ENCODE assay signal across 11 cellular contexts in genomic region chr2:127174977-127175376, GRCh38. TPM values are rescaled to one million over a fixed set of nuclear protein-coding genes. Genes with fewer than 3 reads are reported as not detected.
DNase-seq lines count a peak whose midpoint lies in the region; ATAC-seq and TF ChIP-seq lines count a peak whose summit lies in the region.
"Had no signal": no experiment of that assay in that cellular context is flagged by ENCODE, and none has a peak within 500 bp of the region (broad histone marks: within the 10 kb centered on the region; RNA-seq: fewer than 3 reads in every experiment).

No MANE protein-coding gene starts in this region.

- H3K4me1 ChIP-seq in breast epithelium: no peaks in the 10 kb centered on the region
- H3K4me1 ChIP-seq in testis: peaks cover 22% of the 10 kb centered on the region
- H3K4me1 ChIP-seq in upper lobe of right lung: peaks cover 4% of the 10 kb centered on the region

- no peak for ATAC-seq in stimulated activated naive CD8-positive, alpha-beta T cell treated with anti-CD3 and anti-CD28 coated beads, Interleukin-15, Interleukin-2, amounts not matched to agents 100 U/mL and 50 U/mL, for 24 hours
- ATAC-seq in upper lobe of right lung: no peak

- no peaks in the 10 kb centered on the region for H3K36me3 ChIP-seq in breast epithelium
- no peaks in the 10 kb centered on the region for H3K36me3 ChIP-seq in testis (ENCODE audit: low read depth, missing control alignments)
- H3K36me3 ChIP-seq in upper lobe of right lung: no peaks in the 10 kb centered on the region

- intact Hi-C loops in breast epithelium (cut with DNase I; ENCODE audit: low total_unique reads) (no loop called here), testis (cut with DNase I; ENCODE audit: low total_unique reads) (loop anchor here (10.0 kb wide), 1 partner anchor 90 kb away; no protein-coding TSS in a partner anchor), upper lobe of right lung (cut with DNase I) (no loop called here)

- 31 to 34% methylated on average over 8 of the region's 8 CpGs for WGBS in testis, 2 donors

- H3K4me3 ChIP-seq in breast epithelium (no peak overlapping the region), testis (no peak overlapping the region), upper lobe of right lung (no peak overlapping the region)

- TF ChIP-seq CTCF in breast epithelium (IDR thresholded peaks at IDR 0.05): no peak
- no peak for TF ChIP-seq CTCF in testis (IDR thresholded peaks at IDR 0.05)
- TF ChIP-seq CTCF in upper lobe of right lung (IDR thresholded peaks at IDR 0.05): no peak

- H3K27me3 ChIP-seq in breast epithelium (no peaks in the 10 kb centered on the region), testis (no peaks in the 10 kb centered on the region), upper lobe of right lung (no peaks in the 10 kb centered on the region)

- TF ChIP-seq POLR2A in breast epithelium (IDR thresholded peaks at IDR 0.05) (no peak), testis (IDR thresholded peaks at IDR 0.05) (no peak)

- peak; percentile 33 for DNase-seq in DMS53 (lab: John Stamatoyannopoulos, UW)
- no peak for DNase-seq in DMS53 treated with DMSO at 0.1 percent for 48 hours (lab: John Stamatoyannopoulos, UW; ENCODE audit: unreplicated experiment)
- DNase-seq in breast epithelium (ENCODE audit: low spot score in 2 of 2): no peak
- DNase-seq in left kidney (ENCODE audit: low read depth, low spot score): peak; percentile 95
- DNase-seq in testis: peak; percentile 61
- DNase-seq in stimulated activated naive CD8-positive, alpha-beta T cell treated with anti-CD3 and anti-CD28 coated beads, Interleukin-15, Interleukin-2, amounts not matched to agents 100 U/mL and 50 U/mL, for 24 hours: no peak
- DNase-seq in activated naive CD4-positive, alpha-beta T cell treated with Interleukin-2 at 50 U/mL for 16 hours: no peak
- no peak for DNase-seq in upper lobe of right lung
- DNase-seq: 8988T, activated gamma-delta T cell, T-helper 9 cell had no signal

- H3K27ac ChIP-seq in breast epithelium: peak overlapping the region; percentile 54 to 89
- H3K27ac ChIP-seq in testis: peak overlapping the region in 1 of 2 donors; percentile 50
- no peak overlapping the region for H3K27ac ChIP-seq in upper lobe of right lung

- no peaks in the 10 kb centered on the region for H3K9me3 ChIP-seq in breast epithelium
- no peaks in the 10 kb centered on the region for H3K9me3 ChIP-seq in testis
- H3K9me3 ChIP-seq in upper lobe of right lung: no peaks in the 10 kb centered on the region

RNA-seq across cellular contexts. Expression of gene CYP27C1, which starts 45.1 kb away (rescaled TPM):
- total RNA-seq in breast epithelium (under 1 TPM; 0.29 to 0.48 (median 0.33) TPM), testis (under 1 TPM; 0.50 to 0.55 TPM), upper lobe of right lung (not detected)
- polyA plus RNA-seq in testis (ENCODE audit: insufficient read depth, low read depth, low replicate concordance): 0.47 TPM

Comparison
In these comparisons a context has a peak if more than half of its experiments do, and no peak if none do; other contexts are left out.
1. DNase-seq: peak in DMS53 (single experiment), left kidney (single experiment) and testis (single experiment); none in DMS53 treated with DMSO at 0.1 percent for 48 hours (single experiment), breast epithelium (0 of 2), stimulated activated naive CD8-positive, alpha-beta T cell treated with anti-CD3 and anti-CD28 coated beads, Interleukin-15, Interleukin-2, amounts not matched to agents 100 U/mL and 50 U/mL, for 24 hours (single experiment), activated naive CD4-positive, alpha-beta T cell treated with Interleukin-2 at 50 U/mL for 16 hours (single experiment) and upper lobe of right lung (single experiment).